In genomic region chr7:116429986-116430619, GRCh38 we compare ENCODE assay signal across 1 cellular context.
TF ChIP-seq lines count a peak whose summit lies in the region.

No MANE protein-coding gene starts in this region.

TF ChIP-seq in A549, 52 proteins besides CTCF, POLR2A, EP300 and RAD21 (continued from another document):
- TF ChIP-seq REST (IDR thresholded peaks at IDR 0.05), result no peak
- TF ChIP-seq KDM5A (IDR thresholded peaks at IDR 0.05), result no peak
- TF ChIP-seq RARB (CRISPR knock-in tag; IDR thresholded peaks at IDR 0.05), result no peak
- no peak for TF ChIP-seq EHMT2 (IDR thresholded peaks at IDR 0.05; ENCODE audit: low read depth)
- TF ChIP-seq ATOH8 (CRISPR knock-in tag; IDR thresholded peaks at IDR 0.05; ENCODE audit: low read depth), result no peak
- TF ChIP-seq HDAC2 (IDR thresholded peaks at IDR 0.05), result no peak
- no peak for TF ChIP-seq CEBPB (IDR thresholded peaks at IDR 0.05)
- no peak for TF ChIP-seq HOXB5 (CRISPR knock-in tag; IDR thresholded peaks at IDR 0.05)
